ENCODE assay signal across 8 cellular contexts in the genomic region with DNA sequence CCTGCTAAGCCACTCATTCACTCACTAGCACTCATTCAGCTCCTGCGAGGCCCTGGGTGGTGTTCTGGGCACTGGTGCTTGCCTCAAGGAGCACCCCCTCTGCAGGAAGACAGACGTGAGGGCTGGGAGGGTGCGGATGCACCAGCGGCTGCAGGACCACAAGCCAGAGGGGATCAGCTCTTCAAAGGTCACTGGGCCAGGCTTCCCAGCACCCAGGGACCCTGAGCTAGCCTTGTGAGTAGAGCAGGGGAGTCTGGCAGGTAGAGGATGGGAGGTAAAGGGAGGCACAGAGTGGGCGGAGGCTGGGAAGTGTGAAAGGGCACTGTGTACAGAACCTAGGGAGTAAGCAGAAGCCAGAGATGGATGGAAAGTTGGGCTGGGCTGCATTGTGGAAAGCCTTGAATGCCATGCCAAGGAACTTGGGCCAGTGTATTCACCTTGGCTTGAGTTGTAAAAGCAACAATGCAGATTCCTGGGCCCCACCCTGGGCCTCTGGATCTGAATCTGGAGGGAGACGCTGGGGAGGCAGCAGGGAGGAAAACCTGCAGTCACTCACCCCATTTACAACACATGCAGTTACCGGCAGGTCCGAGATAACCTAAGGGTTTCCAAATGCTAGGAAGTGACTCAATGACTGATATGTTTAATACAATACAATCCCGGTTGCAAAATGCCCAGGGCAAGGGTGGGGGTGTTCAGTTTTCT. TPM values are rescaled to one million over a fixed set of nuclear protein-coding genes. Genes with fewer than 3 reads are reported as not detected.
DNase-seq lines count a peak whose midpoint lies in the region; ATAC-seq and TF ChIP-seq lines count a peak whose summit lies in the region.

No MANE protein-coding gene starts in this region.

- no peak for ATAC-seq in GM18505 (IDR thresholded peaks at IDR 0.05; ENCODE audit: unreplicated experiment)

- TF ChIP-seq CTCF in thyroid gland (IDR thresholded peaks at IDR 0.05), result no peak

- H3K4me1 ChIP-seq in muscle layer of duodenum (ENCODE audit: control insufficient read depth in 1 of 2, insufficient read depth in 2 of 2, low read length in 2 of 2) (peaks cover 16 to 37% of the 10 kb centered on the region in 2 donors), thyroid gland (peaks cover 5 to 46% of the 10 kb centered on the region in 2 donors)

- DNase-seq in HT1080 (ENCODE audit: low read depth), result peak; percentile 81
- peak; percentile 82 for DNase-seq in activated CD4-positive, alpha-beta T cell treated with anti-CD3 and anti-CD28 coated beads for 48 hours
- peak; percentile 2 for DNase-seq in effector CD8-positive, alpha-beta T cell (lab: John Stamatoyannopoulos, UW)
- peak in 1 of 2 donors; percentile 21 for DNase-seq in thyroid gland
- no peak for DNase-seq in NCI-H1930 (lab: John Stamatoyannopoulos, UW)
- DNase-seq in NCI-H2107 (lab: John Stamatoyannopoulos, UW), result no peak

- H3K27me3 ChIP-seq in muscle layer of duodenum (ENCODE audit: low read depth, low read length), result no peaks in the 10 kb centered on the region
- no peaks in the 10 kb centered on the region for H3K27me3 ChIP-seq in thyroid gland

- H3K4me3 ChIP-seq in muscle layer of duodenum (ENCODE audit: low read depth in 1 of 2, low read length in 2 of 2), result peak overlapping the region; percentile 71 to 86
- peak overlapping the region in 1 of 3 donors; percentile 15 for H3K4me3 ChIP-seq in thyroid gland (replicated peaks in 1 of 3)

- 58 to 73% methylated on average over 9 of the region's 9 CpGs for WGBS in thyroid gland, 2 donors

- H3K36me3 ChIP-seq in muscle layer of duodenum (ENCODE audit: control insufficient read depth in 1 of 2, insufficient read depth in 2 of 2, low read length in 2 of 2), result no peaks in the 10 kb centered on the region
- no peaks in the 10 kb centered on the region for H3K36me3 ChIP-seq in thyroid gland

- H3K9me3 ChIP-seq in muscle layer of duodenum (ENCODE audit: control insufficient read depth in 1 of 2, low read length in 2 of 2), result no peaks in the 10 kb centered on the region
- H3K9me3 ChIP-seq in thyroid gland, result no peaks in the 10 kb centered on the region

- intact Hi-C loops in thyroid gland (cut with DNase I), result no loop called here

- H3K27ac ChIP-seq in muscle layer of duodenum (ENCODE audit: low read length) (peak overlapping the region; percentile 89), thyroid gland (peak overlapping the region in 2 of 3 donors; percentile 92 to 93)

- TF ChIP-seq POLR2A in thyroid gland (IDR thresholded peaks at IDR 0.05) (no peak), GM18505 (IDR thresholded peaks at IDR 0.05; ENCODE audit: borderline replicate concordance, extremely low read depth, insufficient read depth, insufficient read length) (no peak)

RNA-seq across cellular contexts. Expression of gene IL4R, which starts 1.7 kb away (rescaled TPM):
- 21.0 and 21.8 TPM in 2 replicates for total RNA-seq in HT1080 (2014; rRNA removed; shearing (Covaris generic))
- polyA plus RNA-seq in HT1080 (2015; cell fraction: cytosol; rRNA removed), result 23.0 and 25.6 TPM in 2 replicates
- polyA plus RNA-seq in HT1080 (2015; cell fraction: nucleus; rRNA removed), result 39.9 and 42.4 TPM in 2 replicates
- total RNA-seq in thyroid gland, result 10 to 100 TPM; 18.5 to 42.5 (median 21.7) TPM

RNA-seq across cellular contexts. Expression of gene NSMCE1, which starts 46.9 kb away (rescaled TPM):
- total RNA-seq in HT1080 (2014; rRNA removed; shearing (Covaris generic)), result 68.3 and 73.3 TPM in 2 replicates
- polyA plus RNA-seq in HT1080 (2015; cell fraction: cytosol; rRNA removed), result 85.7 and 86.0 TPM in 2 replicates
- 47.0 and 55.4 TPM in 2 replicates for polyA plus RNA-seq in HT1080 (2015; cell fraction: nucleus; rRNA removed)
- total RNA-seq in thyroid gland, result 10 to 100 TPM; 40.5 to 52.6 (median 48.8) TPM

Comparison
In these comparisons a context has a peak if more than half of its experiments do, and no peak if none do; other contexts are left out.
1. DNase-seq: peak in HT1080 (single experiment), activated CD4-positive, alpha-beta T cell treated with anti-CD3 and anti-CD28 coated beads for 48 hours (single experiment) and effector CD8-positive, alpha-beta T cell (single experiment); none in NCI-H1930 (0 of 2) and NCI-H2107 (single experiment).